Comparison of ENCODE assay signal across 1 cellular context in genomic region chr17:77140878-77141767, GRCh38.
TF ChIP-seq lines count a peak whose summit lies in the region.

SEC14L1 (plus strand) TSS chr17:77140969; CDS start chr17:77143597, 2,628 bp downstream.

TF ChIP-seq in K562, 482 proteins besides CTCF, POLR2A, EP300 and RAD21 (continued from another document and continues in another):
- TF ChIP-seq, protein P1, sequence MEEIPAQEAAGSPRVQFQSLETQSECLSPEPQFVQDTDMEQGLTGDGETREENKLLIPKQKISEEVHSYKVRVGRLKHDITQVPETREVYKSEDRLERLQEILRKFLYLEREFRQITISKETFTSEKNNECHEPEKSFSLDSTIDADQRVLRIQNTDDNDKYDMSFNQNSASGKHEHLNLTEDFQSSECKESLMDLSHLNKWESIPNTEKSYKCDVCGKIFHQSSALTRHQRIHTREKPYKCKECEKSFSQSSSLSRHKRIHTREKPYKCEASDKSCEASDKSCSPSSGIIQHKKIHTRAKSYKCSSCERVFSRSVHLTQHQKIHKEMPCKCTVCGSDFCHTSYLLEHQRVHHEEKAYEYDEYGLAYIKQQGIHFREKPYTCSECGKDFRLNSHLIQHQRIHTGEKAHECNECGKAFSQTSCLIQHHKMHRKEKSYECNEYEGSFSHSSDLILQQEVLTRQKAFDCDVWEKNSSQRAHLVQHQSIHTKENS (CRISPR knock-in tag; IDR thresholded peaks at IDR 0.05) = no peak
- TF ChIP-seq, protein P2, sequence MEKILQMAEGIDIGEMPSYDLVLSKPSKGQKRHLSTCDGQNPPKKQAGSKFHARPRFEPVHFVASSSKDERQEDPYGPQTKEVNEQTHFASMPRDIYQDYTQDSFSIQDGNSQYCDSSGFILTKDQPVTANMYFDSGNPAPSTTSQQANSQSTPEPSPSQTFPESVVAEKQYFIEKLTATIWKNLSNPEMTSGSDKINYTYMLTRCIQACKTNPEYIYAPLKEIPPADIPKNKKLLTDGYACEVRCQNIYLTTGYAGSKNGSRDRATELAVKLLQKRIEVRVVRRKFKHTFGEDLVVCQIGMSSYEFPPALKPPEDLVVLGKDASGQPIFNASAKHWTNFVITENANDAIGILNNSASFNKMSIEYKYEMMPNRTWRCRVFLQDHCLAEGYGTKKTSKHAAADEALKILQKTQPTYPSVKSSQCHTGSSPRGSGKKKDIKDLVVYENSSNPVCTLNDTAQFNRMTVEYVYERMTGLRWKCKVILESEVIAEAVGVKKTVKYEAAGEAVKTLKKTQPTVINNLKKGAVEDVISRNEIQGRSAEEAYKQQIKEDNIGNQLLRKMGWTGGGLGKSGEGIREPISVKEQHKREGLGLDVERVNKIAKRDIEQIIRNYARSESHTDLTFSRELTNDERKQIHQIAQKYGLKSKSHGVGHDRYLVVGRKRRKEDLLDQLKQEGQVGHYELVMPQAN (IDR thresholded peaks at IDR 0.05; ENCODE audit: borderline replicate concordance) = peak; percentile 29; the same call in 1 of the 2 replicates
- TF ChIP-seq SPI1 (IDR thresholded peaks at IDR 0.05; ENCODE audit: borderline replicate concordance, low read depth, low read length) (no peak), KAT7 (CRISPR knock-in tag; IDR thresholded peaks at IDR 0.05; ENCODE audit: borderline replicate concordance) (no peak), ZNF212 (CRISPR knock-in tag; IDR thresholded peaks at IDR 0.05) (no peak), EGR1 (conservative IDR thresholded peaks at IDR 0.05) (no peak), BCOR (IDR thresholded peaks at IDR 0.05) (no peak), GABPB1 (CRISPR knock-in tag; IDR thresholded peaks at IDR 0.05) (no peak), ZBTB7A (IDR thresholded peaks at IDR 0.05; ENCODE audit: borderline replicate concordance, control insufficient read depth, low read depth, low read length) (peak; percentile 14; the same call in 1 of the 2 replicates), HLTF (IDR thresholded peaks at IDR 0.05) (no peak), RBBP5 (IDR thresholded peaks at IDR 0.05; ENCODE audit: borderline replicate concordance, insufficient read depth, low read length, poor library complexity, severe bottlenecking) (peak; percentile 73), NFRKB (IDR thresholded peaks at IDR 0.05; ENCODE audit: low read depth) (no peak), ZNF395 (CRISPR knock-in tag; IDR thresholded peaks at IDR 0.05) (peak; percentile 48; the same call in 1 of the 2 replicates), NBN (IDR thresholded peaks at IDR 0.05; ENCODE audit: low read depth) (no peak), RB1 (IDR thresholded peaks at IDR 0.05; ENCODE audit: low read depth) (0 out of 2 replicates have a peak, but pooled peaks have one; percentile 6), ZNF274 (IDR thresholded peaks at IDR 0.05; ENCODE audit: borderline replicate concordance, low read depth, low read length) (no peak), MECOM (CRISPR knock-in tag; IDR thresholded peaks at IDR 0.05) (no peak), MIER1 (IDR thresholded peaks at IDR 0.05; ENCODE audit: low read depth) (no peak), ARID1B (IDR thresholded peaks at IDR 0.05) (no peak), BACH1 (tag; IDR thresholded peaks at IDR 0.05) (no peak), FOXA1 (IDR thresholded peaks at IDR 0.05; ENCODE audit: borderline replicate concordance) (no peak), ZNF253 (CRISPR knock-in tag; conservative IDR thresholded peaks at IDR 0.05) (no peak), NR0B1 (IDR thresholded peaks at IDR 0.05; ENCODE audit: partially characterized antibody) (no peak), UBTF (IDR thresholded peaks at IDR 0.05; ENCODE audit: borderline replicate concordance in 1 of 2, low read depth in 2 of 2, low read length in 2 of 2) (0 out of 4 replicates have a peak, but pooled peaks of 1 of the 2 experiments have one; percentile 38), SUPT5H (IDR thresholded peaks at IDR 0.05) (no peak), MCM7 (IDR thresholded peaks at IDR 0.05) (no peak), ATF2 (CRISPR knock-in tag; IDR thresholded peaks at IDR 0.05) (no peak), ZNF444 (CRISPR knock-in tag; IDR thresholded peaks at IDR 0.05) (no peak), ZNF695 (CRISPR knock-in tag; IDR thresholded peaks at IDR 0.05) (no peak), THAP12 (CRISPR knock-in tag; IDR thresholded peaks at IDR 0.05) (0 out of 2 replicates have a peak, but pooled peaks have one; percentile 42), ZBTB8A (IDR thresholded peaks at IDR 0.05; ENCODE audit: partially characterized antibody) (no peak), ILF3 (IDR thresholded peaks at IDR 0.05; ENCODE audit: borderline replicate concordance) (no peak)
- TF ChIP-seq, protein P3, sequence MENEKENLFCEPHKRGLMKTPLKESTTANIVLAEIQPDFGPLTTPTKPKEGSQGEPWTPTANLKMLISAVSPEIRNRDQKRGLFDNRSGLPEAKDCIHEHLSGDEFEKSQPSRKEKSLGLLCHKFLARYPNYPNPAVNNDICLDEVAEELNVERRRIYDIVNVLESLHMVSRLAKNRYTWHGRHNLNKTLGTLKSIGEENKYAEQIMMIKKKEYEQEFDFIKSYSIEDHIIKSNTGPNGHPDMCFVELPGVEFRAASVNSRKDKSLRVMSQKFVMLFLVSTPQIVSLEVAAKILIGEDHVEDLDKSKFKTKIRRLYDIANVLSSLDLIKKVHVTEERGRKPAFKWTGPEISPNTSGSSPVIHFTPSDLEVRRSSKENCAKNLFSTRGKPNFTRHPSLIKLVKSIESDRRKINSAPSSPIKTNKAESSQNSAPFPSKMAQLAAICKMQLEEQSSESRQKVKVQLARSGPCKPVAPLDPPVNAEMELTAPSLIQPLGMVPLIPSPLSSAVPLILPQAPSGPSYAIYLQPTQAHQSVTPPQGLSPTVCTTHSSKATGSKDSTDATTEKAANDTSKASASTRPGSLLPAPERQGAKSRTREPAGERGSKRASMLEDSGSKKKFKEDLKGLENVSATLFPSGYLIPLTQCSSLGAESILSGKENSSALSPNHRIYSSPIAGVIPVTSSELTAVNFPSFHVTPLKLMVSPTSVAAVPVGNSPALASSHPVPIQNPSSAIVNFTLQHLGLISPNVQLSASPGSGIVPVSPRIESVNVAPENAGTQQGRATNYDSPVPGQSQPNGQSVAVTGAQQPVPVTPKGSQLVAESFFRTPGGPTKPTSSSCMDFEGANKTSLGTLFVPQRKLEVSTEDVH (IDR thresholded peaks at IDR 0.05; ENCODE audit: low read depth, partially characterized antibody) = no peak
- TF ChIP-seq, protein P4, sequence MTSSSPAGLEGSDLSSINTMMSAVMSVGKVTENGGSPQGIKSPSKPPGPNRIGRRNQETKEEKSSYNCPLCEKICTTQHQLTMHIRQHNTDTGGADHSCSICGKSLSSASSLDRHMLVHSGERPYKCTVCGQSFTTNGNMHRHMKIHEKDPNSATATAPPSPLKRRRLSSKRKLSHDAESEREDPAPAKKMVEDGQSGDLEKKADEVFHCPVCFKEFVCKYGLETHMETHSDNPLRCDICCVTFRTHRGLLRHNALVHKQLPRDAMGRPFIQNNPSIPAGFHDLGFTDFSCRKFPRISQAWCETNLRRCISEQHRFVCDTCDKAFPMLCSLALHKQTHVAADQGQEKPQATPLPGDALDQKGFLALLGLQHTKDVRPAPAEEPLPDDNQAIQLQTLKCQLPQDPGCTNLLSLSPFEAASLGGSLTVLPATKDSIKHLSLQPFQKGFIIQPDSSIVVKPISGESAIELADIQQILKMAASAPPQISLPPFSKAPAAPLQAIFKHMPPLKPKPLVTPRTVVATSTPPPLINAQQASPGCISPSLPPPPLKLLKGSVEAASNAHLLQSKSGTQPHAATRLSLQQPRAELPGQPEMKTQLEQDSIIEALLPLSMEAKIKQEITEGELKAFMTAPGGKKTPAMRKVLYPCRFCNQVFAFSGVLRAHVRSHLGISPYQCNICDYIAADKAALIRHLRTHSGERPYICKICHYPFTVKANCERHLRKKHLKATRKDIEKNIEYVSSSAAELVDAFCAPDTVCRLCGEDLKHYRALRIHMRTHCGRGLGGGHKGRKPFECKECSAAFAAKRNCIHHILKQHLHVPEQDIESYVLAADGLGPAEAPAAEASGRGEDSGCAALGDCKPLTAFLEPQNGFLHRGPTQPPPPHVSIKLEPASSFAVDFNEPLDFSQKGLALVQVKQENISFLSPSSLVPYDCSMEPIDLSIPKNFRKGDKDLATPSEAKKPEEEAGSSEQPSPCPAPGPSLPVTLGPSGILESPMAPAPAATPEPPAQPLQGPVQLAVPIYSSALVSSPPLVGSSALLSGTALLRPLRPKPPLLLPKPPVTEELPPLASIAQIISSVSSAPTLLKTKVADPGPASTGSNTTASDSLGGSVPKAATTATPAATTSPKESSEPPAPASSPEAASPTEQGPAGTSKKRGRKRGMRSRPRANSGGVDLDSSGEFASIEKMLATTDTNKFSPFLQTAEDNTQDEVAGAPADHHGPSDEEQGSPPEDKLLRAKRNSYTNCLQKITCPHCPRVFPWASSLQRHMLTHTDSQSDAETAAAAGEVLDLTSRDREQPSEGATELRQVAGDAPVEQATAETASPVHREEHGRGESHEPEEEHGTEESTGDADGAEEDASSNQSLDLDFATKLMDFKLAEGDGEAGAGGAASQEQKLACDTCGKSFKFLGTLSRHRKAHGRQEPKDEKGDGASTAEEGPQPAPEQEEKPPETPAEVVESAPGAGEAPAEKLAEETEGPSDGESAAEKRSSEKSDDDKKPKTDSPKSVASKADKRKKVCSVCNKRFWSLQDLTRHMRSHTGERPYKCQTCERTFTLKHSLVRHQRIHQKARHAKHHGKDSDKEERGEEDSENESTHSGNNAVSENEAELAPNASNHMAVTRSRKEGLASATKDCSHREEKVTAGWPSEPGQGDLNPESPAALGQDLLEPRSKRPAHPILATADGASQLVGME (CRISPR knock-in tag; IDR thresholded peaks at IDR 0.05) = peak; percentile 43; the same call in 1 of the 2 replicates
